In the genomic region with DNA sequence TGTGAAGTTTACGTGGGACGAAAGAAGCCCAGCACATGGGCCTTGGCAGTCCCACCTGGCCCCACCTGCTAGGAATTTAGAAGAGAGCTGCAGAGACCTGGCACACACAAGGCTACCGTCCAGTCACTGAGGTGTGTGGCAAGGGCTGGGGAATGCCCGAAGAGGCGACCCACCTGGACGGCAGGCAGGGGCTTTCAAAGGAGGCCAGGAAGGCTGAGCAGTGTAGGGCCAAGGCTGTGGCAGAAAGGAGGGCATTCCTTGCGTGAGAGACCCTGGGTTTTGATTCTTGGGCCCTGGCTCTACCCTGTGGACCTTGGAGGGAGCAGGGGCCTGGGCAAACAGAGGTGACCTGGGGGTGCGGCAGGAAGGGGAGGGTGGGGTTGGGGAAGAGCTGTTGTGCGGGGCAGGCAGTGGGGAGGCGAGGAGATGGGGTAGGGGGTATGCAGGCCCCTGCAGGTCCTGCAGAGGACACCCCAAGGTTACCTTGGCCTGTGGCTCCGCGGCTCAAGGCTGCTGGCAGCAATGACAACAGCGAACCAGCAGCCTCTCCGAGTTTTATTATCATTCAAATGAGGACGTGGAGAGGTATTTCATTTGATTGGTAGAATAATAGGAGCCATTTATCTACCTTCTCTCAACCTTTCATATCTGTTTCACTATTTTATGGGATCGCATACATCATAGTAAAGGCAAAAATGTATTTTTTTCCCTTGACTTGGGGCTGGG, we compare ENCODE assay signal across 33 cellular contexts. TPM values are rescaled to one million over a fixed set of nuclear protein-coding genes. Genes with fewer than 3 reads are reported as not detected.
"Had no signal": no experiment of that assay in that cellular context is flagged by ENCODE, and none has a peak within 500 bp of the region (broad histone marks: within the 10 kb centered on the region; RNA-seq: fewer than 3 reads in every experiment).

No MANE protein-coding gene starts in this region.

- H3K36me3 ChIP-seq: breast epithelium, lower lobe of right lung, neutrophil, pancreas, thoracic aorta, vagina, WERI-Rb-1 had no signal

- H3K9me3 ChIP-seq: breast epithelium, lower lobe of right lung, neutrophil, pancreas, psoas muscle, thoracic aorta, vagina had no signal

- H3K36me3 Mint-ChIP-seq: activated naive CD8-positive, alpha-beta T cell treated with anti-CD3 and anti-CD28 coated beads for 36 hours; naive B cell; type B pancreatic cell had no signal

- H3K27ac Mint-ChIP-seq: activated naive CD8-positive, alpha-beta T cell treated with anti-CD3 and anti-CD28 coated beads for 36 hours; activated T-cell treated with anti-CD3 and anti-CD28 coated beads, Interleukin-2, amount 50 U/mL, for 24 hours; activated T-helper 2 cell treated with anti-CD3 and anti-CD28 coated beads, Interferon-gamma antibody, Interleukin-2, Interleukin-4, amounts not matched to agents 10 μg/mL and 5 μg/mL and 100 μg/mL, durations not matched to agents 14 hours and 24 hours and 36 hours; type B pancreatic cell had no signal

- H3K4me3 ChIP-seq: breast epithelium, lower lobe of right lung, pancreas, psoas muscle, thoracic aorta, vagina had no signal

- FAIRE-seq: colon, islet of Langerhans, pancreas, TTC549 had no signal

- H3K4me3 Mint-ChIP-seq: activated naive CD8-positive, alpha-beta T cell treated with anti-CD3 and anti-CD28 coated beads for 36 hours; activated T-cell treated with anti-CD3 and anti-CD28 coated beads, Interleukin-2, amount 50 U/mL, for 24 hours; central memory CD8-positive, alpha-beta T cell; type B pancreatic cell had no signal

- DNase-seq: activated CD4-positive, alpha-beta T cell treated with anti-CD3 and anti-CD28 coated beads for 1 hour; activated CD8-positive, alpha-beta memory T cell treated with anti-CD3 and anti-CD28 coated beads for 24 hours; activated CD8-positive, alpha-beta memory T cell treated with anti-CD3 and anti-CD28 coated beads, Interleukin-2, amount 50 U/mL, for 4 hours; activated naive CD4-positive, alpha-beta T cell; activated naive CD8-positive, alpha-beta T cell treated with anti-CD3 and anti-CD28 coated beads for 36 hours; activated T-cell treated with anti-CD3 and anti-CD28 coated beads, Interleukin-2, amount 50 U/mL, for 24 hours; effector memory CD4-positive, alpha-beta T cell; foreskin keratinocyte; glutamatergic neuron; hippocampal formation; left colon; lower lobe of right lung; mesendoderm; naive B cell; pancreas; psoas muscle; stimulated activated CD4-positive, alpha-beta T cell treated with anti-CD3 and anti-CD28 coated beads, Interleukin-4, amount 100 ng/mL, for 24 hours; stimulated activated naive CD4-positive, alpha-beta T cell treated with Interleukin-2 at 50 U/mL for 16 hours; WERI-Rb-1 had no signal

- H3K9me3 Mint-ChIP-seq: activated naive CD8-positive, alpha-beta T cell treated with anti-CD3 and anti-CD28 coated beads for 36 hours; activated T-cell treated with anti-CD3 and anti-CD28 coated beads, Interleukin-2, amount 50 U/mL, for 24 hours; activated T-helper 2 cell treated with anti-CD3 and anti-CD28 coated beads, Interferon-gamma antibody, Interleukin-2, Interleukin-4, amounts not matched to agents 10 μg/mL and 5 μg/mL and 100 μg/mL, durations not matched to agents 14 hours and 24 hours and 36 hours; central memory CD8-positive, alpha-beta T cell; naive B cell; type B pancreatic cell had no signal

- H3K27ac ChIP-seq: breast epithelium, foreskin keratinocyte, lower lobe of right lung, neutrophil, pancreas, psoas muscle, thoracic aorta, vagina, WERI-Rb-1 had no signal

- ATAC-seq: foreskin keratinocyte, left colon, lower lobe of right lung, pancreas, psoas muscle, right cardiac atrium had no signal

- H3K4me1 ChIP-seq: breast epithelium, foreskin keratinocyte, lower lobe of right lung, pancreas, vagina had no signal

- H3K4me1 Mint-ChIP-seq: activated naive CD8-positive, alpha-beta T cell treated with anti-CD3 and anti-CD28 coated beads for 36 hours had no signal

RNA-seq across cellular contexts. Expression of gene EIF4E1B, which starts 41.6 kb away (rescaled TPM):
- total RNA-seq: activated naive CD8-positive, alpha-beta T cell treated with anti-CD3 and anti-CD28 coated beads for 36 hours; activated T-helper 2 cell treated with anti-CD3 and anti-CD28 coated beads, Interferon-gamma antibody, Interleukin-2, Interleukin-4, amounts not matched to agents 10 μg/mL and 5 μg/mL and 100 μg/mL, durations not matched to agents 14 hours and 24 hours and 36 hours; dermis microvascular lymphatic vessel endothelial cell; foreskin keratinocyte; left colon; lower lobe of right lung; mucosa of gallbladder; psoas muscle; right cardiac atrium; thoracic aorta; vagina had no signal
- polyA plus RNA-seq: esophagus, foreskin keratinocyte, right cardiac atrium had no signal

RNA-seq across cellular contexts. Expression of gene SNCB, which starts 41.7 kb away (rescaled TPM):
- total RNA-seq: activated T-helper 2 cell treated with anti-CD3 and anti-CD28 coated beads, Interferon-gamma antibody, Interleukin-2, Interleukin-4, amounts not matched to agents 10 μg/mL and 5 μg/mL and 100 μg/mL, durations not matched to agents 14 hours and 24 hours and 36 hours; breast epithelium; left colon; lower lobe of right lung; thoracic aorta; vagina had no signal
- polyA plus RNA-seq: esophagus had no signal
